ENCODE assay signal across 9 cellular contexts in genomic region chr11:69293819-69294505, GRCh38. TPM values are rescaled to one million over a fixed set of nuclear protein-coding genes. Genes with fewer than 3 reads are reported as not detected.
A peak's percentile ranks its signal among the peaks of the same experiment; 100 is the strongest.
DNase-seq lines count a peak whose midpoint lies in the region; ATAC-seq lines count a peak whose summit lies in the region.
"Had no signal": no experiment of that assay in that cellular context is flagged by ENCODE, and none has a peak within 500 bp of the region (broad histone marks: within the 10 kb centered on the region; RNA-seq: fewer than 3 reads in every experiment).

Gene MYEOV, plus strand, starts transcription at chr11:69294155. Its CDS starts 1,200 bp downstream, at chr11:69295355.

- H3K4me3 ChIP-seq in HUES6 (ENCODE audit: low read depth, low read length): peak within 1 kb of the TSS; percentile 30; the same call in 1 of the 2 replicates

- peaks cover 41% of the 10 kb centered on the region for H3K4me1 Mint-ChIP-seq in activated CD4-positive, alpha-beta T cell treated with anti-CD3 and anti-CD28 coated beads, Interleukin-2, amount 10 ng/mL, durations not matched to agents 7 days and 5 days

- no peaks in the 10 kb centered on the region for H3K36me3 ChIP-seq in HUES6 (ENCODE audit: control insufficient read depth, insufficient read depth, low read length)

- CTCF ChIA-PET in activated CD4-positive, alpha-beta T cell treated with anti-CD3 and anti-CD28 coated beads, Interleukin-2, amount 10 ng/mL, durations not matched to agents 7 days and 5 days (lab: Charles Lee): no interaction called here

- no peak for ATAC-seq in GM18909 (IDR thresholded peaks at IDR 0.05; ENCODE audit: poor library complexity, unreplicated experiment)
- ATAC-seq in activated CD4-positive, CD25-positive, alpha-beta regulatory T cell treated with anti-CD3 and anti-CD28 coated beads, Interleukin-2, amount 50 U/mL, for 24 hours: no peak

- no peaks in the 10 kb centered on the region for H3K9me3 Mint-ChIP-seq in activated CD4-positive, alpha-beta T cell treated with anti-CD3 and anti-CD28 coated beads, Interleukin-2, amount 10 ng/mL, durations not matched to agents 7 days and 5 days
- H3K9me3 Mint-ChIP-seq: dendritic cell treated with granulocyte-macrophage colony-stimulating factor and Interleukin-4, amounts not matched to agents 40 ng/mL and 50 ng/mL, for 4 days had no signal

- H3K36me3 Mint-ChIP-seq in activated CD4-positive, alpha-beta T cell treated with anti-CD3 and anti-CD28 coated beads, Interleukin-2, amount 10 ng/mL, durations not matched to agents 7 days and 5 days (ENCODE audit: low read depth): peaks cover 3% of the 10 kb centered on the region

- no peak within 1 kb of the TSS for H3K27ac ChIP-seq in HUES6 (ENCODE audit: low read depth, low read length)

- peaks cover 27% of the 10 kb centered on the region for H3K4me1 ChIP-seq in HUES6 (ENCODE audit: control insufficient read depth, insufficient read depth, low read length)

- no peak within 1 kb of the TSS for H3K4me3 Mint-ChIP-seq in activated CD4-positive, alpha-beta T cell treated with anti-CD3 and anti-CD28 coated beads, Interleukin-2, amount 10 ng/mL, durations not matched to agents 7 days and 5 days
- H3K4me3 Mint-ChIP-seq: dendritic cell treated with granulocyte-macrophage colony-stimulating factor and Interleukin-4, amounts not matched to agents 40 ng/mL and 50 ng/mL, for 4 days had no signal

- H3K27me3 ChIP-seq in HUES6 (ENCODE audit: control insufficient read depth, insufficient read depth, low read length): no peaks in the 10 kb centered on the region

- H3K9ac ChIP-seq in HUES6 (ENCODE audit: low read length): no peak within 1 kb of the TSS

- POLR2A ChIA-PET in activated CD4-positive, alpha-beta T cell treated with anti-CD3 and anti-CD28 coated beads, Interleukin-2, amount 10 ng/mL, durations not matched to agents 7 days and 5 days (lab: Charles Lee): no interaction called here

- H3K9me3 ChIP-seq in HUES6 (ENCODE audit: control insufficient read depth, insufficient read depth, low read depth, low read length): peaks cover 7% of the 10 kb centered on the region; the same call in 1 of the 2 replicates

- H3K27me3 Mint-ChIP-seq in activated CD4-positive, alpha-beta T cell treated with anti-CD3 and anti-CD28 coated beads, Interleukin-2, amount 10 ng/mL, durations not matched to agents 7 days and 5 days: no peaks in the 10 kb centered on the region

- DNase-seq in COLO668 (lab: John Stamatoyannopoulos, UW; ENCODE audit: unreplicated experiment) (peak; percentile 12), iPS-NIHi11 (ENCODE audit: low spot score) (peak; percentile 94), NCI-H446 treated with DMSO at 0.1 percent for 48 hours (lab: John Stamatoyannopoulos, UW) (no peak), NCI-H1694 treated with DMSO at 0.1 percent for 48 hours (lab: John Stamatoyannopoulos, UW) (no peak)
- peak; percentile 29 for DNase-seq in activated CD4-positive, alpha-beta T cell treated with anti-CD3 and anti-CD28 coated beads, Interleukin-2, amount 10 ng/mL, durations not matched to agents 7 days and 5 days

- H3K27ac Mint-ChIP-seq in activated CD4-positive, alpha-beta T cell treated with anti-CD3 and anti-CD28 coated beads, Interleukin-2, amount 10 ng/mL, durations not matched to agents 7 days and 5 days: peak within 1 kb of the TSS; percentile 55

RNA-seq across cellular contexts. Expression of gene MYEOV, which starts in this region (rescaled TPM):
- total RNA-seq in activated CD4-positive, alpha-beta T cell treated with anti-CD3 and anti-CD28 coated beads, Interleukin-2, amount 10 ng/mL, durations not matched to agents 7 days and 5 days: not detected

Comparison
In these comparisons a context has a peak if more than half of its experiments do, and no peak if none do; other contexts are left out.
1. Peak in DNase-seq in activated CD4-positive, alpha-beta T cell treated with anti-CD3 and anti-CD28 coated beads, Interleukin-2, amount 10 ng/mL, durations not matched to agents 7 days and 5 days; RNA of the gene not detected or under 1 TPM.
2. DNase-seq: peak in COLO668 (single experiment) and iPS-NIHi11 (single experiment); none in NCI-H446 treated with DMSO at 0.1 percent for 48 hours (single experiment) and NCI-H1694 treated with DMSO at 0.1 percent for 48 hours (single experiment).